Comparison of ENCODE assay signal across 9 cellular contexts in genomic region chr7:92446869-92447238, GRCh38. TPM values are rescaled to one million over a fixed set of nuclear protein-coding genes. Genes with fewer than 3 reads are reported as not detected.
DNase-seq lines count a peak whose midpoint lies in the region; ATAC-seq, FAIRE-seq and TF ChIP-seq lines count a peak whose summit lies in the region.
"Had no signal": no experiment of that assay in that cellular context is flagged by ENCODE, and none has a peak within 500 bp of the region (broad histone marks: within the 10 kb centered on the region; RNA-seq: fewer than 3 reads in every experiment).

No MANE protein-coding gene starts in this region.

- H3K9ac ChIP-seq in astrocyte (ENCODE audit: low read length), result peak overlapping the region; percentile 98

- H3K27me3 ChIP-seq in astrocyte (ENCODE audit: insufficient read depth, low read length) (no peaks in the 10 kb centered on the region), tibial artery (no peaks in the 10 kb centered on the region)

- H3K4me1 ChIP-seq in astrocyte (ENCODE audit: insufficient read depth, low read length), result no peaks in the 10 kb centered on the region
- no peaks in the 10 kb centered on the region for H3K4me1 ChIP-seq in mesodermal cell (ENCODE audit: control insufficient read depth, insufficient read depth, low read length, poor library complexity, severe bottlenecking)
- peaks cover 0 to 11% (median 3%) of the 10 kb centered on the region in 4 donors for H3K4me1 ChIP-seq in tibial artery

- no peak for ATAC-seq in HG03342 (IDR thresholded peaks at IDR 0.05; ENCODE audit: unreplicated experiment)

- peaks cover 37% of the 10 kb centered on the region for H3K79me2 ChIP-seq in astrocyte (ENCODE audit: insufficient read depth, low read length)

- H3K36me3 Mint-ChIP-seq in astrocyte (ENCODE audit: low read depth, unreplicated experiment), result peaks cover 5% of the 10 kb centered on the region

- H2AFZ ChIP-seq in astrocyte (ENCODE audit: low read depth, low read length), result peak overlapping the region; percentile 97

- no peaks in the 10 kb centered on the region for H3K4me1 Mint-ChIP-seq in astrocyte (ENCODE audit: low read depth, unreplicated experiment)

- WGBS in mesodermal cell (ENCODE audit: insufficient coverage in 2 of 2), 2 experiments, result 57% methylated on average over 9 to 12 of the region's 17 CpGs

- H4K20me1 ChIP-seq in astrocyte (ENCODE audit: insufficient read depth, low read length), result peaks cover 12% of the 10 kb centered on the region

- H3K9me3 Mint-ChIP-seq in astrocyte (ENCODE audit: unreplicated experiment), result peaks cover 4% of the 10 kb centered on the region

- no peak for TF ChIP-seq CTCF in astrocyte (IDR thresholded peaks at IDR 0.05; ENCODE audit: insufficient read depth, low read depth, low read length)
- TF ChIP-seq CTCF in tibial artery (IDR thresholded peaks at IDR 0.05), result no peak

- no peak overlapping the region for H3K27ac Mint-ChIP-seq in astrocyte (ENCODE audit: unreplicated experiment)

- intact Hi-C loops in tibial artery (cut with DNase I; ENCODE audit: low total_unique reads), result loop anchor here (5.0 kb wide), 1 partner anchor 200 kb away; the partner anchor contains the start of genes ANKIB1 and KRIT1

- H3K27ac ChIP-seq in astrocyte (ENCODE audit: low read depth, low read length), result no peak overlapping the region
- H3K27ac ChIP-seq in mesodermal cell (ENCODE audit: low read depth, low read length, severe bottlenecking), result no peak overlapping the region
- H3K27ac ChIP-seq in tibial artery, result peak overlapping the region; percentile 93 to 96

- peak; percentile 59 for DNase-seq in activated CD8-positive, alpha-beta memory T cell treated with anti-CD3 and anti-CD28 coated beads, Interleukin-2, amount 50 U/mL, for 48 hours
- no peak for DNase-seq in activated CD8-positive, alpha-beta memory T cell treated with anti-CD3 and anti-CD28 coated beads, Interleukin-2, amount 50 U/mL, for 4 hours
- DNase-seq in astrocyte (ENCODE audit: low read depth) (no peak), tibial artery (peak in 1 of 2 donors; percentile 23), NCI-H2227 (lab: John Stamatoyannopoulos, UW; ENCODE audit: unreplicated experiment) (no peak), NCI-H2107 treated with DMSO at 0.1 percent for 48 hours (lab: John Stamatoyannopoulos, UW; ENCODE audit: unreplicated experiment) (no peak)

- peak overlapping the region; percentile 87 for H3K4me2 ChIP-seq in astrocyte (ENCODE audit: low read length)

- FAIRE-seq in astrocyte (lab: Jason Lieb, UNC), result no peak
- FAIRE-seq: urothelium cell line had no signal

- H3K9me3 ChIP-seq in astrocyte (ENCODE audit: insufficient read depth, low read depth, low read length) (no peaks in the 10 kb centered on the region), mesodermal cell (ENCODE audit: control insufficient read depth, low read length) (no peaks in the 10 kb centered on the region), tibial artery (no peaks in the 10 kb centered on the region)

- H3K4me3 ChIP-seq in astrocyte (ENCODE audit: insufficient read depth, low read depth, low read length) (peak overlapping the region; percentile 72), mesodermal cell (ENCODE audit: extremely low read depth, insufficient read depth, low read length, poor library complexity, severe bottlenecking) (peak overlapping the region; percentile 86), tibial artery (peak overlapping the region; percentile 87 to 98)

- H3K36me3 ChIP-seq in astrocyte (ENCODE audit: insufficient read depth, low read length) (peaks cover 20% of the 10 kb centered on the region), mesodermal cell (ENCODE audit: control insufficient read depth, insufficient read depth, low read length) (peaks cover 27% of the 10 kb centered on the region), tibial artery (peaks cover 19 to 21% (median 19%) of the 10 kb centered on the region in 3 donors)

- peak overlapping the region; percentile 84 for H3K4me3 Mint-ChIP-seq in astrocyte (ENCODE audit: unreplicated experiment)

- no peaks in the 10 kb centered on the region for H3K27me3 Mint-ChIP-seq in astrocyte (ENCODE audit: low read depth, unreplicated experiment)

RNA-seq across cellular contexts. Expression of gene GATAD1, which starts 0.4 kb away (rescaled TPM):
- total RNA-seq in astrocyte, result 22.5 and 23.1 TPM in 2 replicates
- polyA plus RNA-seq in mesodermal cell (2013, experiment 1 of 2), result 35.2 TPM
- polyA plus RNA-seq in mesodermal cell (2013, experiment 2 of 2), result 36.1 TPM

RNA-seq across cellular contexts. Expression of gene ERVW-1, which starts 30.9 kb away (rescaled TPM):
- total RNA-seq in astrocyte, result 0.19 TPM in 1 of 2 replicates, not detected in the other
- not detected for polyA plus RNA-seq in mesodermal cell (2013, experiment 1 of 2)
- polyA plus RNA-seq in mesodermal cell (2013, experiment 2 of 2), result not detected

Comparison
In these comparisons a context has a peak if more than half of its experiments do, and no peak if none do; other contexts are left out.
1. H3K27ac ChIP-seq: peak in tibial artery (2 of 2); none in astrocyte (single experiment) and mesodermal cell (single experiment).
2. Peak in every context shown above with its lines, with median percentiles within 50 percentile points of each other: H3K4me3 ChIP-seq.